In the genomic region with DNA sequence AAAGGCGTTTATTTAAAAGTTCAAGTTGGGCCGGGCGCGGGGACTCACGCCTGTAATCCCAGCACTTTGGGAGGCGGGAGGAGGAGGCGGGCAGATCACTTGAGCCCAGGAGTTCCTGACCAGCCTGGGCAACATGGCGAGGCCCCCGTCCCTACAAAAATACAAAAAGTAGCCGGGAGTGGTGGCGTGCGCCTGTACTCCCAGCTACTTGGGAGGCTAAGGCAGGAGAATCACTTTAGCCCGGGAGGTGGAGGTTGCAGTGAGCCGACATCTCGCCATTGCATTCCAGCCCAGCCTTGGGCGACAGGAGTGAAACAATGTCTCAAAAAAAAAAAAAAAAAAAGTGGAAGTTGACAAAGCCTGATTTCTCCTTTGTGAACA, we compare ENCODE assay signal across 9 cellular contexts. TPM values are rescaled to one million over a fixed set of nuclear protein-coding genes. Genes with fewer than 3 reads are reported as not detected.
DNase-seq lines count a peak whose midpoint lies in the region; ATAC-seq and TF ChIP-seq lines count a peak whose summit lies in the region.
"Had no signal": no experiment of that assay in that cellular context is flagged by ENCODE, and none has a peak within 500 bp of the region (broad histone marks: within the 10 kb centered on the region; RNA-seq: fewer than 3 reads in every experiment).

No MANE protein-coding gene starts in this region.

- peak overlapping the region; percentile 72 for H3K27ac ChIP-seq in CD8-positive, alpha-beta memory T cell (ENCODE audit: low read depth, low read length)
- H3K27ac ChIP-seq in HUES6 (ENCODE audit: low read depth, low read length): peak overlapping the region; percentile 84; the same call in 1 of the 2 replicates
- peak overlapping the region; percentile 84 to 92 for H3K27ac ChIP-seq in breast epithelium
- H3K27ac ChIP-seq in mesendoderm (ENCODE audit: low read depth, low read length): no peak overlapping the region
- H3K27ac ChIP-seq in vagina: peak overlapping the region; percentile 92

- no peak overlapping the region for H4K5ac ChIP-seq in mesendoderm (ENCODE audit: low read length)

- no peak overlapping the region for H2BK120ac ChIP-seq in mesendoderm (ENCODE audit: low read depth, low read length)

- no CpG with 5 or more reads among the region's 16 CpGs for WGBS in mesendoderm (ENCODE audit: extremely low coverage, insufficient coverage, low lambda C conversion rate)

- peak overlapping the region; percentile 81 to 89 (median 82) for H3K4me3 Mint-ChIP-seq in CD8-positive, alpha-beta memory T cell

- H4K8ac ChIP-seq in mesendoderm (ENCODE audit: low read depth, low read length): no peak overlapping the region

- POLR2A ChIA-PET in CD8-positive, alpha-beta memory T cell (lab: Charles Lee): interaction anchor here (0.7 to 2.1 kb wide), 5 partner anchors 10 to 56 kb away, joined by 3 to 19 read pairs (median 4); a partner anchor contains a TSS

- no peak for ATAC-seq in HG03432 (IDR thresholded peaks at IDR 0.05; ENCODE audit: unreplicated experiment)

- peaks cover 15 to 33% (median 25%) of the 10 kb centered on the region in 3 donors for H3K4me1 Mint-ChIP-seq in CD8-positive, alpha-beta memory T cell

- peaks cover 0 to 18% (median 2%) of the 10 kb centered on the region in 3 donors for H3K36me3 Mint-ChIP-seq in CD8-positive, alpha-beta memory T cell

- no peak overlapping the region for H2BK5ac ChIP-seq in mesendoderm (ENCODE audit: low read length)

- TF ChIP-seq CTCF in breast epithelium (IDR thresholded peaks at IDR 0.05) (no peak), vagina (IDR thresholded peaks at IDR 0.05) (no peak)

- peaks cover 2% of the 10 kb centered on the region for H3K79me2 ChIP-seq in mesendoderm (ENCODE audit: control insufficient read depth, insufficient read depth, low read length)

- H3K18ac ChIP-seq in mesendoderm (ENCODE audit: low read length): peak overlapping the region; percentile 23

- H3K27me3 ChIP-seq in CD8-positive, alpha-beta memory T cell (ENCODE audit: insufficient read depth, low read length, poor library complexity, severe bottlenecking): no peaks in the 10 kb centered on the region
- H3K27me3 ChIP-seq in HUES6 (ENCODE audit: control insufficient read depth, insufficient read depth, low read length) (no peaks in the 10 kb centered on the region), breast epithelium (no peaks in the 10 kb centered on the region), mesendoderm (ENCODE audit: insufficient read depth, low read length, poor library complexity) (no peaks in the 10 kb centered on the region), vagina (no peaks in the 10 kb centered on the region)

- H3K4ac ChIP-seq in mesendoderm (ENCODE audit: low read depth, low read length): no peak overlapping the region

- CTCF ChIA-PET in CD8-positive, alpha-beta memory T cell (lab: Charles Lee): interaction anchor here (1.4 to 3.3 kb wide), 3 partner anchors 11 to 14 kb away, joined by 3 to 18 read pairs (median 9); a partner anchor contains a TSS

- peak overlapping the region; percentile 80 for H3K4me3 ChIP-seq in CD8-positive, alpha-beta memory T cell (ENCODE audit: low read length)
- H3K4me3 ChIP-seq in HUES6 (ENCODE audit: low read depth, low read length) (peak overlapping the region; percentile 77), breast epithelium (peak overlapping the region; percentile 70 to 97 (median 90)), mesendoderm (ENCODE audit: low read length) (peak overlapping the region; percentile 35), vagina (peak overlapping the region; percentile 91 to 96)

- H2AK5ac ChIP-seq in mesendoderm (ENCODE audit: low read length): no peak overlapping the region

- H3K9me3 Mint-ChIP-seq in CD8-positive, alpha-beta memory T cell: no peaks in the 10 kb centered on the region

- no peak overlapping the region for H3K23ac ChIP-seq in mesendoderm (ENCODE audit: low read length)

- H3K9ac ChIP-seq in HUES6 (ENCODE audit: low read length): peak overlapping the region; percentile 97
- H3K9ac ChIP-seq in mesendoderm (ENCODE audit: low read length): peak overlapping the region; percentile 72

- peak overlapping the region; percentile 81 for H3K4me2 ChIP-seq in mesendoderm (ENCODE audit: low read length)

- TF ChIP-seq POLR2A in breast epithelium (IDR thresholded peaks at IDR 0.05) (no peak), vagina (IDR thresholded peaks at IDR 0.05) (no peak)

- intact Hi-C loops in breast epithelium (cut with DNase I; ENCODE audit: low total_unique reads) (no loop called here), vagina (cut with DNase I) (no loop called here)

- H3K27me3 Mint-ChIP-seq in CD8-positive, alpha-beta memory T cell: no peaks in the 10 kb centered on the region

- H3K79me1 ChIP-seq in mesendoderm (ENCODE audit: low read length): peaks cover 11% of the 10 kb centered on the region

- peaks cover 6% of the 10 kb centered on the region for H3K4me1 ChIP-seq in CD8-positive, alpha-beta memory T cell (ENCODE audit: insufficient read depth, low read length)
- peaks cover 9% of the 10 kb centered on the region; the same call in 1 of the 2 replicates for H3K4me1 ChIP-seq in HUES6 (ENCODE audit: control insufficient read depth, insufficient read depth, low read length)
- no peaks in the 10 kb centered on the region for H3K4me1 ChIP-seq in breast epithelium
- peaks cover 2% of the 10 kb centered on the region for H3K4me1 ChIP-seq in mesendoderm (ENCODE audit: control insufficient read depth, low read depth, low read length)
- H3K4me1 ChIP-seq in vagina: peaks cover 21% of the 10 kb centered on the region

- H2BK15ac ChIP-seq in mesendoderm (replicated peaks; ENCODE audit: low read depth): no peak overlapping the region

- no peaks in the 10 kb centered on the region for H3K9me3 ChIP-seq in CD8-positive, alpha-beta memory T cell (ENCODE audit: low read length)
- H3K9me3 ChIP-seq in HUES6 (ENCODE audit: control insufficient read depth, insufficient read depth, low read depth, low read length) (no peaks in the 10 kb centered on the region), breast epithelium (no peaks in the 10 kb centered on the region), vagina (no peaks in the 10 kb centered on the region)

- H3K56ac ChIP-seq in mesendoderm (ENCODE audit: low read length): peak overlapping the region; percentile 100

- no peak for DNase-seq in CD8-positive, alpha-beta memory T cell
- no peak for DNase-seq in breast epithelium (ENCODE audit: low spot score in 2 of 2)
- no peak for DNase-seq in mesendoderm
- DNase-seq in vagina (ENCODE audit: extremely low spot score in 2 of 2): no peak
- no peak for DNase-seq in hepatic stellate cell (ENCODE audit: low spot score)
- DNase-seq in NCI-H1694 (lab: John Stamatoyannopoulos, UW): no peak

- peak overlapping the region; percentile 69 to 85 (median 78) for H3K27ac Mint-ChIP-seq in CD8-positive, alpha-beta memory T cell

- H3K36me3 ChIP-seq in CD8-positive, alpha-beta memory T cell (ENCODE audit: insufficient read depth, low read length): peaks cover 8% of the 10 kb centered on the region
- peaks cover 27% of the 10 kb centered on the region for H3K36me3 ChIP-seq in HUES6 (ENCODE audit: control insufficient read depth, insufficient read depth, low read length)
- H3K36me3 ChIP-seq in breast epithelium: no peaks in the 10 kb centered on the region
- H3K36me3 ChIP-seq in mesendoderm (ENCODE audit: control insufficient read depth, insufficient read depth, low read length): peaks cover 6% of the 10 kb centered on the region
- peaks cover 0 to 17% of the 10 kb centered on the region in 2 donors for H3K36me3 ChIP-seq in vagina

RNA-seq across cellular contexts. Expression of a gene that starts 0.8 kb away (rescaled TPM):
- total RNA-seq in CD8-positive, alpha-beta memory T cell: 10 to 100 TPM; 53.3 to 53.8 TPM
- 71.2 TPM for polyA plus RNA-seq in CD8-positive, alpha-beta memory T cell
- total RNA-seq in breast epithelium: 100 to 1,000 TPM; 130 to 139 (median 137) TPM
- 57.4 TPM for polyA plus RNA-seq in mesendoderm (2013, experiment 1 of 2)
- 59.5 TPM for polyA plus RNA-seq in mesendoderm (2013, experiment 2 of 2)
- 68.5 TPM for total RNA-seq in vagina

RNA-seq across cellular contexts. Expression of a gene that starts 12.6 kb away (rescaled TPM):
- total RNA-seq in CD8-positive, alpha-beta memory T cell: 10 to 100 TPM; 24.8 to 26.4 TPM
- 46.5 TPM for polyA plus RNA-seq in CD8-positive, alpha-beta memory T cell
- total RNA-seq in breast epithelium (10 to 100 TPM; 26.6 to 31.5 (median 26.9) TPM), vagina (14.7 TPM)
- 8.1 TPM for polyA plus RNA-seq in mesendoderm (2013, experiment 1 of 2)
- 8.4 TPM for polyA plus RNA-seq in mesendoderm (2013, experiment 2 of 2)

RNA-seq across cellular contexts. Expression of a gene that starts 12.7 kb away (rescaled TPM):
- 100 to 1,000 TPM; 147 to 157 TPM for total RNA-seq in CD8-positive, alpha-beta memory T cell
- 98.9 TPM for polyA plus RNA-seq in CD8-positive, alpha-beta memory T cell
- 10 to 100 TPM; 49.0 to 59.7 (median 49.2) TPM for total RNA-seq in breast epithelium
- 123 TPM for polyA plus RNA-seq in mesendoderm (2013, experiment 1 of 2)
- 123 TPM for polyA plus RNA-seq in mesendoderm (2013, experiment 2 of 2)
- 60.4 TPM for total RNA-seq in vagina

RNA-seq across cellular contexts. Expression of a gene that starts 13.2 kb away (rescaled TPM):
- total RNA-seq in CD8-positive, alpha-beta memory T cell: 100 to 1,000 TPM; 160 to 168 TPM
- 80.8 TPM for polyA plus RNA-seq in CD8-positive, alpha-beta memory T cell
- total RNA-seq in breast epithelium: 100 to 1,000 TPM in 2 of 3 donors, 10 to 100 TPM in 1; 94.1 to 117 (median 114) TPM
- polyA plus RNA-seq in mesendoderm (2013, experiment 1 of 2): 134 TPM
- polyA plus RNA-seq in mesendoderm (2013, experiment 2 of 2): 128 TPM
- total RNA-seq in vagina: 100 TPM

RNA-seq across cellular contexts. Expression of a gene that starts 20.3 kb away (rescaled TPM):
- under 1 TPM in 1 of 2 experiments, not detected in 1; 0.20 TPM for total RNA-seq in CD8-positive, alpha-beta memory T cell
- polyA plus RNA-seq in CD8-positive, alpha-beta memory T cell: not detected
- total RNA-seq in breast epithelium: 10 to 100 TPM in 1 of 3 donors, not detected in 2; 11.2 TPM
- polyA plus RNA-seq in mesendoderm (2013, experiment 1 of 2): 0.07 TPM
- polyA plus RNA-seq in mesendoderm (2013, experiment 2 of 2): 0.03 TPM
- total RNA-seq in vagina: not detected
- total RNA-seq: LHCN-M2 had no signal

Comparison
In these comparisons a context has a peak if more than half of its experiments do, and no peak if none do; other contexts are left out.
1. H3K4me3 ChIP-seq: peak in every context shown above with its lines; median percentile 94 in vagina; 90 in breast epithelium; 80 in CD8-positive, alpha-beta memory T cell; 77 in HUES6; 35 in mesendoderm.